In the genomic region with DNA sequence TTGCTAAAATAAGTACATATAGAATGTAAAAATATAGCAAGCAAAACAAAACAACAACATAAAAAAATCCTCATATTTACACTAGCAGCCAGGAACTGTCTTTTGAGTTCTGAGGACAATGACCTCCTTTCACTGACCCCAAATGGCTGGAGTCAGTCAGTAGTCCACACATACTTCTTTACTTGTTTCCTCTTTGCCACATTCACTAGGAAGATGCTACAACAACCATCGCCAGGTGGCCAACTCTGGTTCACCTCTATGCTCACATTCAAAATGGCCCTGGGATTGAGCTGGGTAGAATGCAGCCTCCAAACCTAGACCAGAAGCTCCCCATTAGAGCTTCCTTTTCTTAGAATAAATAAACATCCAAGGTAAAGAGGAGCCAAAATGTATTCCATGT, we compare ENCODE assay signal across 8 cellular contexts.
"Had no signal": no experiment of that assay in that cellular context is flagged by ENCODE, and none has a peak within 500 bp of the region (broad histone marks: within the 10 kb centered on the region; RNA-seq: fewer than 3 reads in every experiment).

No MANE protein-coding gene starts in this region.

- DNase-seq: GDM1, GF-D8 had no signal

- H3K4me3 ChIP-seq: GM12878 had no signal

- ATAC-seq: GM12878 had no signal

- FAIRE-seq: G401.6, GM12878, GM12891, GM12892, GM18507, GM19239 had no signal
